23 cellular contexts compared by ENCODE assay signal in genomic region chr5:137831526-137831925, GRCh38. TPM values are rescaled to one million over a fixed set of nuclear protein-coding genes. Genes with fewer than 3 reads are reported as not detected.
DNase-seq lines count a peak whose midpoint lies in the region; ATAC-seq and TF ChIP-seq lines count a peak whose summit lies in the region.
"Had no signal": no experiment of that assay in that cellular context is flagged by ENCODE, and none has a peak within 500 bp of the region (broad histone marks: within the 10 kb centered on the region; RNA-seq: fewer than 3 reads in every experiment).

No MANE protein-coding gene starts in this region.

- no peak overlapping the region for H3K4me3 Mint-ChIP-seq in endodermal cell
- H3K4me3 Mint-ChIP-seq: activated CD4-positive, alpha-beta memory T cell treated with anti-CD3 and anti-CD28 coated beads, Interleukin-2, amount 10 ng/mL, durations not matched to agents 7 days and 5 days; activated T-helper 17 cell treated with anti-CD3 and anti-CD28 coated beads, Interleukin-2, amount 50 U/mL, for 72 hours; CD4-positive, CD25-positive, alpha-beta regulatory T cell had no signal

- H3K4me1 ChIP-seq in endodermal cell (ENCODE audit: control insufficient read depth, insufficient read depth, low read length) (peaks cover 8% of the 10 kb centered on the region), right cardiac atrium (ENCODE audit: control insufficient read depth, insufficient read depth, low read length) (peaks cover 4% of the 10 kb centered on the region), upper lobe of right lung (no peaks in the 10 kb centered on the region)

- H3K4me1 Mint-ChIP-seq in endodermal cell, result peaks cover 27% of the 10 kb centered on the region
- H3K4me1 Mint-ChIP-seq: activated CD4-positive, alpha-beta memory T cell treated with anti-CD3 and anti-CD28 coated beads, Interleukin-2, amount 10 ng/mL, durations not matched to agents 7 days and 5 days; activated T-helper 17 cell treated with anti-CD3 and anti-CD28 coated beads, Interleukin-2, amount 50 U/mL, for 72 hours had no signal

- H3K27ac Mint-ChIP-seq in endodermal cell, result no peak overlapping the region
- H3K27ac Mint-ChIP-seq: activated CD4-positive, alpha-beta memory T cell treated with anti-CD3 and anti-CD28 coated beads, Interleukin-2, amount 10 ng/mL, durations not matched to agents 7 days and 5 days; activated T-helper 17 cell treated with anti-CD3 and anti-CD28 coated beads, Interleukin-2, amount 50 U/mL, for 72 hours; CD4-positive, CD25-positive, alpha-beta regulatory T cell had no signal

- peak; percentile 31 for DNase-seq in DMS 273 (lab: John Stamatoyannopoulos, UW; ENCODE audit: unreplicated experiment)
- no peak for DNase-seq in DMS 273 treated with DMSO at 0.1 percent for 48 hours (lab: John Stamatoyannopoulos, UW)
- no peak for DNase-seq in endodermal cell
- no peak for DNase-seq in right cardiac atrium
- DNase-seq in upper lobe of right lung, result no peak
- no peak for DNase-seq in posterior vena cava (ENCODE audit: low spot score)
- DNase-seq in GOT3 (lab: John Stamatoyannopoulos, UW), result no peak
- no peak for DNase-seq in ecto neural progenitor cell (ENCODE audit: low spot score)
- DNase-seq: activated CD4-positive, alpha-beta memory T cell treated with anti-CD3 and anti-CD28 coated beads, Interleukin-2, amount 10 ng/mL, durations not matched to agents 7 days and 5 days; CD4-positive, CD25-positive, alpha-beta regulatory T cell; cortex of kidney; EL; esophagus squamous epithelium; NCI-H1436 treated with DMSO at 0.1 percent for 48 hours; NCI-H446 treated with DMSO at 0.1 percent for 48 hours; stomach had no signal

- H3K27me3 ChIP-seq in endodermal cell (ENCODE audit: control insufficient read depth, insufficient read depth, low read length, poor library complexity, severe bottlenecking) (no peaks in the 10 kb centered on the region), right cardiac atrium (ENCODE audit: control insufficient read depth, insufficient read depth) (no peaks in the 10 kb centered on the region), upper lobe of right lung (no peaks in the 10 kb centered on the region)
- H3K27me3 ChIP-seq: esophagus squamous epithelium, stomach had no signal

- ATAC-seq in right cardiac atrium (peak; percentile 61 to 77), upper lobe of right lung (no peak)
- ATAC-seq: activated T-helper 17 cell treated with anti-CD3 and anti-CD28 coated beads, Interleukin-2, amount 50 U/mL, for 72 hours had no signal

- TF ChIP-seq CTCF in endodermal cell (conservative IDR thresholded peaks at IDR 0.05), result peak; percentile 45
- peak; percentile 13 for TF ChIP-seq CTCF in upper lobe of right lung (IDR thresholded peaks at IDR 0.05)

- peaks cover 3% of the 10 kb centered on the region for H3K27me3 Mint-ChIP-seq in endodermal cell (ENCODE audit: insufficient read depth)
- H3K27me3 Mint-ChIP-seq: activated CD4-positive, alpha-beta memory T cell treated with anti-CD3 and anti-CD28 coated beads, Interleukin-2, amount 10 ng/mL, durations not matched to agents 7 days and 5 days; activated T-helper 17 cell treated with anti-CD3 and anti-CD28 coated beads, Interleukin-2, amount 50 U/mL, for 72 hours had no signal

- H3K4me3 ChIP-seq in endodermal cell (ENCODE audit: low read length) (no peak overlapping the region), right cardiac atrium (ENCODE audit: low read length) (no peak overlapping the region), upper lobe of right lung (no peak overlapping the region)
- H3K4me3 ChIP-seq: esophagus squamous epithelium, stomach had no signal

- H3K9me3 Mint-ChIP-seq in endodermal cell, result no peaks in the 10 kb centered on the region
- H3K9me3 Mint-ChIP-seq: activated CD4-positive, alpha-beta memory T cell treated with anti-CD3 and anti-CD28 coated beads, Interleukin-2, amount 10 ng/mL, durations not matched to agents 7 days and 5 days; activated T-helper 17 cell treated with anti-CD3 and anti-CD28 coated beads, Interleukin-2, amount 50 U/mL, for 72 hours had no signal

- H3K36me3 Mint-ChIP-seq in endodermal cell (ENCODE audit: low read depth), result no peaks in the 10 kb centered on the region

- H3K9ac ChIP-seq in endodermal cell (ENCODE audit: extremely low read depth, low read length, poor library complexity, severe bottlenecking), result no peak overlapping the region
- H3K9ac ChIP-seq: KMS-11 had no signal

- WGBS in endodermal cell (ENCODE audit: insufficient coverage in 1 of 2, insufficient read length in 1 of 2), 2 experiments, result 92 to 100% methylated on average over 3 of the region's 3 CpGs
- 58% methylated on average over 3 of the region's 3 CpGs for WGBS in right cardiac atrium

- H3K9me3 ChIP-seq in endodermal cell (ENCODE audit: control insufficient read depth, low read length) (no peaks in the 10 kb centered on the region), right cardiac atrium (ENCODE audit: control insufficient read depth, low read length) (no peaks in the 10 kb centered on the region), upper lobe of right lung (no peaks in the 10 kb centered on the region)
- H3K9me3 ChIP-seq: esophagus squamous epithelium, stomach had no signal

- intact Hi-C loops in right cardiac atrium (cut with DNase I), result no loop called here
- intact Hi-C loops in upper lobe of right lung (cut with DNase I), result no loop called here
- intact Hi-C loops in posterior vena cava (cut with DNase I), result loop anchor here in 1 of 2 donors (10.0 kb wide), 1 partner anchor 53 kb away; the partner anchor contains the start of gene PKD2L2

- H3K36me3 ChIP-seq in endodermal cell (ENCODE audit: control insufficient read depth, insufficient read depth, low read length) (no peaks in the 10 kb centered on the region), upper lobe of right lung (no peaks in the 10 kb centered on the region)
- H3K36me3 ChIP-seq: esophagus squamous epithelium, stomach had no signal

- H3K27ac ChIP-seq in endodermal cell (ENCODE audit: low read depth, low read length), result no peak overlapping the region
- H3K27ac ChIP-seq in right cardiac atrium (ENCODE audit: low read length), result no peak overlapping the region
- no peak overlapping the region for H3K27ac ChIP-seq in upper lobe of right lung
- H3K27ac ChIP-seq: 22Rv1, HL-60, KMS-11, stomach had no signal

RNA-seq across cellular contexts. Expression of gene MYOT, which starts 36.1 kb away (rescaled TPM):
- not detected for total RNA-seq in endodermal cell
- not detected for polyA plus RNA-seq in endodermal cell (2013, experiment 1 of 2)
- 0.33 TPM for polyA plus RNA-seq in endodermal cell (2013, experiment 2 of 2)
- 10 to 100 TPM; 11.1 to 14.5 (median 12.8) TPM for total RNA-seq in right cardiac atrium
- 13.1 TPM for polyA plus RNA-seq in right cardiac atrium
- not detected for total RNA-seq in upper lobe of right lung
- total RNA-seq in posterior vena cava, result 10 to 100 TPM in 1 of 2 donors, 1 to 10 TPM in 1; 3.1 to 12.3 TPM
- total RNA-seq: activated CD4-positive, alpha-beta memory T cell treated with anti-CD3 and anti-CD28 coated beads, Interleukin-2, amount 10 ng/mL, durations not matched to agents 7 days and 5 days; activated T-helper 17 cell treated with anti-CD3 and anti-CD28 coated beads, Interleukin-2, amount 50 U/mL, for 72 hours; CD4-positive, CD25-positive, alpha-beta regulatory T cell; mononuclear cell; OCI-LY7; osteocyte had no signal

RNA-seq across cellular contexts. Expression of gene PKD2L2, which starts 57.7 kb away (rescaled TPM):
- total RNA-seq in endodermal cell (not detected), right cardiac atrium (under 1 TPM in 3 of 4 donors, not detected in 1; 0.32 to 0.85 (median 0.71) TPM), upper lobe of right lung (not detected), posterior vena cava (under 1 TPM in 1 of 2 donors, not detected in 1; 0.29 TPM)
- not detected for polyA plus RNA-seq in endodermal cell (2013, experiment 1 of 2)
- not detected for polyA plus RNA-seq in endodermal cell (2013, experiment 2 of 2)
- polyA plus RNA-seq in right cardiac atrium, result 0.18 TPM
- total RNA-seq: CD4-positive, CD25-positive, alpha-beta regulatory T cell; esophagus squamous epithelium; mononuclear cell; OCI-LY7; osteocyte; stomach had no signal
- polyA plus RNA-seq: stomach had no signal
